ENCODE assay signal across 1 cellular context in genomic region chr5:51625224-51625968, GRCh38.
TF ChIP-seq lines count a peak whose summit lies in the region.

No MANE protein-coding gene starts in this region.

TF ChIP-seq in HepG2, 621 proteins besides CTCF, POLR2A, EP300 and RAD21 (continued from another document):
- no peak for TF ChIP-seq PHF8 (CRISPR knock-in tag; IDR thresholded peaks at IDR 0.05)
- no peak for TF ChIP-seq TFDP1 (CRISPR knock-in tag; IDR thresholded peaks at IDR 0.05; ENCODE audit: borderline replicate concordance)
- no peak for TF ChIP-seq SOX13 (IDR thresholded peaks at IDR 0.05)
- peak in 1 of 2 experiments; percentile 51; a peak in 1 of 4 replicates for TF ChIP-seq SOX13 (CRISPR knock-in tag; conservative IDR thresholded peaks at IDR 0.05 in 1 of 2, IDR thresholded peaks at IDR 0.05 in 1 of 2)
- TF ChIP-seq ZNF574 (CRISPR knock-in tag; IDR thresholded peaks at IDR 0.05), result no peak
- TF ChIP-seq ZNF362 (CRISPR knock-in tag; IDR thresholded peaks at IDR 0.05; ENCODE audit: borderline replicate concordance), result no peak
- TF ChIP-seq ZNF569 (CRISPR knock-in tag; IDR thresholded peaks at IDR 0.05; ENCODE audit: borderline replicate concordance), result no peak
